8 cellular contexts compared by ENCODE assay signal in the genomic region with DNA sequence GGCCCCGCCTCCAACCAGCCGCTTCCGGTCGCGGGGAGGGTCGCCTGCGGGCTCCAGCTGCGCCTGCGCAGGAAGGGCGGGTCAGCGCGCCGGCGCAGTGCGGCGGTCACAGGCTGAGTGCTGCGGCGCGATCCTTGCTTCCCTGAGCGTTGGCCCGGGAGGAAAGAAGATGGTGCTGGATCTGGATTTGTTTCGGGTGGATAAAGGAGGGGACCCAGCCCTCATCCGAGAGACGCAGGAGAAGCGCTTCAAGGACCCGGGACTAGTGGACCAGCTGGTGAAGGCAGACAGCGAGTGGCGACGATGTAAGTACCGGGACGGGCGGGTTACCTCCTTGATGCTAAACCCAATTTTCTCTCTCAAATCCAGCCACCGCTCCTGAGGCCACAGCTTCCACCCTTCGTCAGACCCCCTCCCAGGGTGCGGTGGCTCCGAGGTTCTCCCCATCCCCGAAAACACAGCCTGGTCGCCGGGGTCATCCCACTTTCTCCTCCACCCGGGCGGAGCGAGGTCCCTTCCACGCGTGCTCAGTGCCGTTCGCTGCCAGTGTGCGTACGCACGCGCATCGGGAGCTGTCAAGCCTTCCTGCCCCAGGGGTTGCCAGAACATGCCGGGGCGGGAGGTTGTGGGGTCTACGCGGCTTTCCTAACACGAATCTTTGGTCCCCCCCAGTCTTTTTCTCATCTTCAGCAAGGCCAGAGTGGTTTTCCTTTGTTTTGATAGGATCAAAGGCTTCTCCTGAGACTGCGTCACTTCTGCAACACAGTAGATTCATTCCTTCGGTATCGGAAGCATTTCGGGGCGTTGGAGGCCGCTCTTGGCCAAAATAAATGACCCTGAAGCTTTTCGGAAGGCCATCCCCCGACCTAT. TPM values are rescaled to one million over a fixed set of nuclear protein-coding genes. Genes with fewer than 3 reads are reported as not detected.
DNase-seq lines count a peak whose midpoint lies in the region; ATAC-seq lines count a peak whose summit lies in the region.

A gene with protein sequence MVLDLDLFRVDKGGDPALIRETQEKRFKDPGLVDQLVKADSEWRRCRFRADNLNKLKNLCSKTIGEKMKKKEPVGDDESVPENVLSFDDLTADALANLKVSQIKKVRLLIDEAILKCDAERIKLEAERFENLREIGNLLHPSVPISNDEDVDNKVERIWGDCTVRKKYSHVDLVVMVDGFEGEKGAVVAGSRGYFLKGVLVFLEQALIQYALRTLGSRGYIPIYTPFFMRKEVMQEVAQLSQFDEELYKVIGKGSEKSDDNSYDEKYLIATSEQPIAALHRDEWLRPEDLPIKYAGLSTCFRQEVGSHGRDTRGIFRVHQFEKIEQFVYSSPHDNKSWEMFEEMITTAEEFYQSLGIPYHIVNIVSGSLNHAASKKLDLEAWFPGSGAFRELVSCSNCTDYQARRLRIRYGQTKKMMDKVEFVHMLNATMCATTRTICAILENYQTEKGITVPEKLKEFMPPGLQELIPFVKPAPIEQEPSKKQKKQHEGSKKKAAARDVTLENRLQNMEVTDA (plus strand): TSS at position 95 of the 870 bp plus-strand sequence. CDS start 75 bp downstream, at position 170.

- CTCF ChIA-PET in CD8-positive, alpha-beta memory T cell (lab: Charles Lee): interaction anchor here (1.1 to 1.7 kb wide), 8 partner anchors 9 to 332 kb away, joined by 3 to 7 read pairs (median 4); no protein-coding TSS in a partner anchor

- peak; percentile 75 to 91 (median 85) for DNase-seq in CD8-positive, alpha-beta memory T cell
- peak; percentile 87 for DNase-seq in HK-2 (ENCODE audit: unreplicated experiment)
- DNase-seq in NK-92 treated with Interleukin-12 subunit alpha and Interleukin-12 subunit beta, amount 100 ng/mL, for 24 hours (lab: John Stamatoyannopoulos, UW): peak; percentile 86
- DNase-seq in activated CD8-positive, alpha-beta memory T cell treated with anti-CD3 and anti-CD28 coated beads for 4 hours (ENCODE audit: low read depth in 2 of 2): peak; percentile 81 to 85
- peak; percentile 70 to 79 (median 78) for DNase-seq in effector memory CD8-positive, alpha-beta T cell
- peak; percentile 85 for DNase-seq in mesenchymal stem cell
- DNase-seq in stimulated activated CD8-positive, alpha-beta memory T cell treated with anti-CD3 and anti-CD28 coated beads, Interleukin-12 subunit alpha, Interleukin-12 subunit beta, amount 100 ng/mL, for 4 hours (ENCODE audit: low read depth): peak; percentile 89

- peak within 1 kb of the TSS in 1 of 2 experiments; percentile 61 for H3K23ac ChIP-seq in mesenchymal stem cell (ENCODE audit: low read length in 2 of 2)

- peak within 1 kb of the TSS; percentile 75 for H3K4me2 ChIP-seq in mesenchymal stem cell (ENCODE audit: low read length, poor library complexity, severe bottlenecking)

- peaks cover 0 to 33% (median 8%) of the 10 kb centered on the region in 3 donors for H3K36me3 Mint-ChIP-seq in CD8-positive, alpha-beta memory T cell
- peaks cover 26% of the 10 kb centered on the region for H3K36me3 Mint-ChIP-seq in effector memory CD8-positive, alpha-beta T cell (ENCODE audit: insufficient read depth)

- H3K4me3 ChIP-seq in CD8-positive, alpha-beta memory T cell (ENCODE audit: low read length): peak within 1 kb of the TSS; percentile 93
- H3K4me3 ChIP-seq in mesenchymal stem cell (ENCODE audit: insufficient read depth in 1 of 2, low read depth in 1 of 2, low read length in 2 of 2): peak within 1 kb of the TSS; percentile 89 to 98

- H3K9ac ChIP-seq in mesenchymal stem cell (ENCODE audit: low read length): peak within 1 kb of the TSS; percentile 99

- peak; percentile 74 for ATAC-seq in GM19455 (IDR thresholded peaks at IDR 0.05; ENCODE audit: unreplicated experiment)
- ATAC-seq in effector memory CD8-positive, alpha-beta T cell (replicated peaks): peak; percentile 86

- H3K36me3 ChIP-seq in CD8-positive, alpha-beta memory T cell (ENCODE audit: insufficient read depth, low read length): peaks cover 8% of the 10 kb centered on the region
- peaks cover 3 to 15% of the 10 kb centered on the region in 2 experiments for H3K36me3 ChIP-seq in mesenchymal stem cell (ENCODE audit: control insufficient read depth in 1 of 2, insufficient read depth in 2 of 2, low read depth in 1 of 2, low read length in 2 of 2)

- no peaks in the 10 kb centered on the region for H3K27me3 ChIP-seq in CD8-positive, alpha-beta memory T cell (ENCODE audit: insufficient read depth, low read length, poor library complexity, severe bottlenecking)
- no peaks in the 10 kb centered on the region for H3K27me3 ChIP-seq in mesenchymal stem cell (ENCODE audit: control insufficient read depth in 1 of 2, insufficient read depth in 1 of 2, low read length in 2 of 2)

- H2AK5ac ChIP-seq in mesenchymal stem cell (ENCODE audit: low read length, severe bottlenecking): no peak within 1 kb of the TSS

- H2BK5ac ChIP-seq in mesenchymal stem cell (ENCODE audit: low read depth, low read length, poor library complexity, severe bottlenecking): no peak within 1 kb of the TSS

- peak within 1 kb of the TSS; percentile 68 to 89 for H3K18ac ChIP-seq in mesenchymal stem cell (ENCODE audit: low read depth in 1 of 2, low read length in 2 of 2)

- peak within 1 kb of the TSS; percentile 73 to 98 (median 96) for H3K27ac Mint-ChIP-seq in CD8-positive, alpha-beta memory T cell
- peak within 1 kb of the TSS; percentile 95 to 97 for H3K27ac Mint-ChIP-seq in effector memory CD8-positive, alpha-beta T cell

- peak within 1 kb of the TSS; percentile 92 to 100 (median 99) for H3K4me3 Mint-ChIP-seq in CD8-positive, alpha-beta memory T cell
- H3K4me3 Mint-ChIP-seq in effector memory CD8-positive, alpha-beta T cell: peak within 1 kb of the TSS; percentile 100

- H2BK15ac ChIP-seq in mesenchymal stem cell (ENCODE audit: low read depth, poor library complexity, severe bottlenecking): no peak within 1 kb of the TSS

- H3K4ac ChIP-seq in mesenchymal stem cell (ENCODE audit: low read depth in 1 of 2, low read length in 2 of 2): peak within 1 kb of the TSS; percentile 60 to 71

- no peaks in the 10 kb centered on the region for H3K9me3 Mint-ChIP-seq in CD8-positive, alpha-beta memory T cell
- H3K9me3 Mint-ChIP-seq in effector memory CD8-positive, alpha-beta T cell: no peaks in the 10 kb centered on the region

- peak within 1 kb of the TSS in 1 of 2 experiments; percentile 88 for H3K14ac ChIP-seq in mesenchymal stem cell (ENCODE audit: low read length in 2 of 2)

- H3K9me3 ChIP-seq in CD8-positive, alpha-beta memory T cell (ENCODE audit: low read length): no peaks in the 10 kb centered on the region
- H3K9me3 ChIP-seq in mesenchymal stem cell (ENCODE audit: control insufficient read depth, low read length): no peaks in the 10 kb centered on the region

- H4K8ac ChIP-seq in mesenchymal stem cell (ENCODE audit: low read length): peak within 1 kb of the TSS; percentile 73

- H3K79me1 ChIP-seq in mesenchymal stem cell (replicated peaks; ENCODE audit: low read length, poor library complexity, severe bottlenecking): no peaks in the 10 kb centered on the region

- peaks cover 0 to 6% of the 10 kb centered on the region in 2 donors for H3K27me3 Mint-ChIP-seq in CD8-positive, alpha-beta memory T cell
- H3K27me3 Mint-ChIP-seq in effector memory CD8-positive, alpha-beta T cell: peaks cover 0 to 9% of the 10 kb centered on the region in 2 donors

- peaks cover 32 to 44% (median 39%) of the 10 kb centered on the region in 3 donors for H3K4me1 Mint-ChIP-seq in CD8-positive, alpha-beta memory T cell
- H3K4me1 Mint-ChIP-seq in effector memory CD8-positive, alpha-beta T cell (ENCODE audit: low read depth in 2 of 2): peaks cover 33% of the 10 kb centered on the region in 2 donors

- H2BK12ac ChIP-seq in mesenchymal stem cell (ENCODE audit: low read length in 2 of 2): no peak within 1 kb of the TSS

- under 1% methylated on average over 61 of the region's 64 CpGs for WGBS in mesenchymal stem cell

- peaks cover 36% of the 10 kb centered on the region for H3K4me1 ChIP-seq in CD8-positive, alpha-beta memory T cell (ENCODE audit: insufficient read depth, low read length)
- peaks cover 3% of the 10 kb centered on the region for H3K4me1 ChIP-seq in mesenchymal stem cell (ENCODE audit: control insufficient read depth, insufficient read depth, low read depth, low read length)

- H2BK120ac ChIP-seq in mesenchymal stem cell (ENCODE audit: low read depth, low read length): peak within 1 kb of the TSS; percentile 11

- peak within 1 kb of the TSS; percentile 78 for H3K27ac ChIP-seq in CD8-positive, alpha-beta memory T cell (ENCODE audit: low read depth, low read length)
- H3K27ac ChIP-seq in mesenchymal stem cell (ENCODE audit: low read length, poor library complexity, severe bottlenecking): peak within 1 kb of the TSS; percentile 86

- H4K91ac ChIP-seq in mesenchymal stem cell (ENCODE audit: low read length): peak within 1 kb of the TSS; percentile 76

- peak within 1 kb of the TSS; percentile 84 for H2AFZ ChIP-seq in mesenchymal stem cell (ENCODE audit: low read depth, low read length)

- POLR2A ChIA-PET in CD8-positive, alpha-beta memory T cell (lab: Charles Lee): interaction anchor here (0.6 to 1.7 kb wide), 11 partner anchors 14 to 522 kb away, joined by 3 to 10 read pairs (median 3); partner anchors contain the start of genes CYB561D1, PRPF38B, PSRC1 and WDR47

RNA-seq across cellular contexts. Expression of the gene that starts here (rescaled TPM):
- total RNA-seq in CD8-positive, alpha-beta memory T cell: 100 to 1,000 TPM; 189 to 195 TPM
- 157 TPM for polyA plus RNA-seq in CD8-positive, alpha-beta memory T cell
- polyA plus RNA-seq in mesenchymal stem cell (2013, experiment 1 of 2): 210 TPM
- 208 TPM for polyA plus RNA-seq in mesenchymal stem cell (2013, experiment 2 of 2)

Comparison
In these comparisons a context has a peak if more than half of its experiments do, and no peak if none do; other contexts are left out.
1. Peak in every context shown above with its lines: DNase-seq, ATAC-seq, H3K4me3 ChIP-seq and H3K27ac ChIP-seq.